26 cellular contexts compared by ENCODE assay signal in genomic region chr9:133583586-133583985, GRCh38. TPM values are rescaled to one million over a fixed set of nuclear protein-coding genes. Genes with fewer than 3 reads are reported as not detected.
DNase-seq lines count a peak whose midpoint lies in the region; ATAC-seq and TF ChIP-seq lines count a peak whose summit lies in the region.
"Had no signal": no experiment of that assay in that cellular context is flagged by ENCODE, and none has a peak within 500 bp of the region (broad histone marks: within the 10 kb centered on the region; RNA-seq: fewer than 3 reads in every experiment).

No MANE protein-coding gene starts in this region.

- H3K36me3 ChIP-seq in BLaER1 treated with 17β-estradiol and CSF1 and Interleukin-3, amounts not matched to agents 10 nM and 100 nM = no peaks in the 10 kb centered on the region
- H3K36me3 ChIP-seq in Loucy (ENCODE audit: insufficient read depth, low read length) = no peaks in the 10 kb centered on the region
- no peaks in the 10 kb centered on the region for H3K36me3 ChIP-seq in mesenchymal stem cell (ENCODE audit: control insufficient read depth in 1 of 2, insufficient read depth in 2 of 2, low read depth in 1 of 2, low read length in 2 of 2)
- H3K36me3 ChIP-seq: uterus had no signal

- H4K8ac ChIP-seq in mesenchymal stem cell (ENCODE audit: low read length) = no peak overlapping the region

- no peaks in the 10 kb centered on the region for H3K36me3 Mint-ChIP-seq in effector memory CD8-positive, alpha-beta T cell (ENCODE audit: insufficient read depth)
- H3K36me3 Mint-ChIP-seq: CD4-positive, CD25-positive, alpha-beta regulatory T cell had no signal

- H3K27me3 ChIP-seq in BLaER1 treated with 17β-estradiol and CSF1 and Interleukin-3, amounts not matched to agents 10 nM and 100 nM = peaks cover 0 to 83% (median 6%) of the 10 kb centered on the region in 11 experiments; a peak in 12 of 22 replicates
- no peaks in the 10 kb centered on the region for H3K27me3 ChIP-seq in Loucy (ENCODE audit: insufficient read depth, low read length, poor library complexity, severe bottlenecking)
- peaks cover 76 to 91% of the 10 kb centered on the region in 2 experiments for H3K27me3 ChIP-seq in mesenchymal stem cell (ENCODE audit: control insufficient read depth in 1 of 2, insufficient read depth in 1 of 2, low read length in 2 of 2)
- H3K27me3 ChIP-seq: uterus had no signal

- H3K4me1 ChIP-seq in BLaER1 treated with 17β-estradiol and CSF1 and Interleukin-3, amounts not matched to agents 10 nM and 100 nM = peaks cover 72 to 92% (median 90%) of the 10 kb centered on the region in 10 experiments
- H3K4me1 ChIP-seq in Loucy (ENCODE audit: insufficient read depth, low read length, poor library complexity, severe bottlenecking) (peaks cover 73% of the 10 kb centered on the region), mesenchymal stem cell (ENCODE audit: control insufficient read depth, insufficient read depth, low read depth, low read length) (peaks cover 4% of the 10 kb centered on the region)

- peak; percentile 95 for DNase-seq in Right ventricle myocardium inferior (ENCODE audit: missing footprints)
- DNase-seq in mesenchymal stem cell = no peak
- DNase-seq in T-helper 1 cell = no peak
- DNase-seq in activated naive CD4-positive, alpha-beta T cell treated with Interleukin-2 at 50 U/mL for 16 hours = no peak
- DNase-seq in effector memory CD8-positive, alpha-beta T cell = no peak
- DNase-seq: ACHN; activated CD4-positive, alpha-beta T cell treated with anti-CD3 and anti-CD28 coated beads for 1 hour; activated naive CD8-positive, alpha-beta T cell treated with anti-CD3 and anti-CD28 coated beads, Interleukin-2, amount 50 U/mL, for 24 hours; CD4-positive, CD25-positive, alpha-beta regulatory T cell; dermis blood vessel endothelial cell; DMS53; foreskin fibroblast; midbrain; NCI-H1048; NCI-H2107; uterus had no signal

- H3K18ac ChIP-seq in mesenchymal stem cell (ENCODE audit: low read depth in 1 of 2, low read length in 2 of 2) = no peak overlapping the region

- H2BK12ac ChIP-seq in mesenchymal stem cell (ENCODE audit: low read length in 2 of 2) = no peak overlapping the region

- H3K9me3 Mint-ChIP-seq in effector memory CD8-positive, alpha-beta T cell = peaks cover 0 to 6% of the 10 kb centered on the region in 2 donors

- no peaks in the 10 kb centered on the region for H3K79me1 ChIP-seq in mesenchymal stem cell (replicated peaks; ENCODE audit: low read length, poor library complexity, severe bottlenecking)

- H3K27ac ChIP-seq in BLaER1 treated with 17β-estradiol and CSF1 and Interleukin-3, amounts not matched to agents 10 nM and 100 nM = peak overlapping the region in 6 of 11 experiments; percentile 70 to 99 (median 93); a peak in 11 of 22 replicates
- no peak overlapping the region for H3K27ac ChIP-seq in mesenchymal stem cell (ENCODE audit: low read length, poor library complexity, severe bottlenecking)
- H3K27ac ChIP-seq: uterus had no signal

- H3K4ac ChIP-seq in mesenchymal stem cell (ENCODE audit: low read depth in 1 of 2, low read length in 2 of 2) = no peak overlapping the region

- H3K9me3 ChIP-seq in BLaER1 treated with 17β-estradiol and CSF1 and Interleukin-3, amounts not matched to agents 10 nM and 100 nM (replicated peaks in 1 of 11) = peaks cover 4 to 7% (median 6%) of the 10 kb centered on the region in 11 experiments; a peak in 18 of 22 replicates
- H3K9me3 ChIP-seq in Loucy (ENCODE audit: insufficient read depth, low read depth, low read length) (no peaks in the 10 kb centered on the region), mesenchymal stem cell (ENCODE audit: control insufficient read depth, low read length) (peaks cover 3% of the 10 kb centered on the region)
- H3K9me3 ChIP-seq: uterus had no signal

- no peak overlapping the region for H3K4me3 Mint-ChIP-seq in effector memory CD8-positive, alpha-beta T cell
- H3K4me3 Mint-ChIP-seq: activated naive CD8-positive, alpha-beta T cell treated with anti-CD3 and anti-CD28 coated beads, Interleukin-2, amount 50 U/mL, for 24 hours; activated T-helper 1 cell treated with anti-CD3 and anti-CD28 coated beads, Interleukin-12 subunit alpha, Interleukin-12 subunit beta, Interleukin-2, Interleukin-4 antibody, amounts not matched to agents 30 ng/mL and 10 ng/mL and 1 ng/mL, durations not matched to agents 14 hours and 24 hours and 36 hours; CD4-positive, CD25-positive, alpha-beta regulatory T cell had no signal

- H3F3A ChIP-seq in Loucy (ENCODE audit: low read depth) = peaks cover 9% of the 10 kb centered on the region; the same call in 1 of the 2 replicates

- intact Hi-C loops in Right ventricle myocardium inferior (cut with DNase I) = loop anchor here (2.0 to 10.0 kb wide), 3 partner anchors 49 to 141 kb away; partner anchors contain the start of gene ADAMTSL2

- H3K4me3 ChIP-seq in BLaER1 treated with 17β-estradiol and CSF1 and Interleukin-3, amounts not matched to agents 10 nM and 100 nM = peak overlapping the region in 1 of 10 experiments; percentile 6; a peak in 2 of 20 replicates
- H3K4me3 ChIP-seq in Loucy (ENCODE audit: low read length, poor library complexity, severe bottlenecking) (no peak overlapping the region), mesenchymal stem cell (ENCODE audit: insufficient read depth in 1 of 2, low read depth in 1 of 2, low read length in 2 of 2) (no peak overlapping the region)
- H3K4me3 ChIP-seq: uterus had no signal

- 91% methylated on average over 23 of the region's 23 CpGs for WGBS in mesenchymal stem cell

- peaks cover 0 to 7% of the 10 kb centered on the region in 2 donors for H3K4me1 Mint-ChIP-seq in effector memory CD8-positive, alpha-beta T cell (ENCODE audit: low read depth in 2 of 2)

- peak overlapping the region; percentile 44 for H2BK15ac ChIP-seq in mesenchymal stem cell (ENCODE audit: low read depth, poor library complexity, severe bottlenecking)

- H3K27me3 Mint-ChIP-seq in effector memory CD8-positive, alpha-beta T cell = peaks cover 51 to 78% of the 10 kb centered on the region in 2 donors

- H2AFZ ChIP-seq in Loucy (ENCODE audit: low read length) = no peak overlapping the region
- H2AFZ ChIP-seq in mesenchymal stem cell (ENCODE audit: low read depth, low read length) = no peak overlapping the region

- peaks cover 29% of the 10 kb centered on the region for H3K79me2 ChIP-seq in Loucy (ENCODE audit: insufficient read depth, low read length)

- TF ChIP-seq CTCF in Loucy (conservative IDR thresholded peaks at IDR 0.05; ENCODE audit: low read length) = no peak

- H3K4me2 ChIP-seq in BLaER1 treated with 17β-estradiol and CSF1 and Interleukin-3, amounts not matched to agents 10 nM and 100 nM = peak overlapping the region; percentile 59 to 99 (median 94); a peak in 21 of 22 replicates
- H3K4me2 ChIP-seq in Loucy (ENCODE audit: low read depth, low read length, poor library complexity, severe bottlenecking) (peak overlapping the region; percentile 94), mesenchymal stem cell (ENCODE audit: low read length, poor library complexity, severe bottlenecking) (no peak overlapping the region)

- no peak overlapping the region for H2BK5ac ChIP-seq in mesenchymal stem cell (ENCODE audit: low read depth, low read length, poor library complexity, severe bottlenecking)

- H3K27ac Mint-ChIP-seq in effector memory CD8-positive, alpha-beta T cell = no peak overlapping the region
- H3K27ac Mint-ChIP-seq: activated naive CD8-positive, alpha-beta T cell treated with anti-CD3 and anti-CD28 coated beads, Interleukin-2, amount 50 U/mL, for 24 hours; activated T-helper 1 cell treated with anti-CD3 and anti-CD28 coated beads, Interleukin-12 subunit alpha, Interleukin-12 subunit beta, Interleukin-2, Interleukin-4 antibody, amounts not matched to agents 30 ng/mL and 10 ng/mL and 1 ng/mL, durations not matched to agents 14 hours and 24 hours and 36 hours; CD4-positive, CD25-positive, alpha-beta regulatory T cell had no signal

- H2AK5ac ChIP-seq in mesenchymal stem cell (ENCODE audit: low read length, severe bottlenecking) = no peak overlapping the region

- H2BK120ac ChIP-seq in mesenchymal stem cell (ENCODE audit: low read depth, low read length) = peak overlapping the region; percentile 54

- H3K23ac ChIP-seq in mesenchymal stem cell (ENCODE audit: low read length in 2 of 2) = no peak overlapping the region

- H3K9me2 ChIP-seq in Loucy (replicated peaks; ENCODE audit: low read depth, low read length) = no peaks in the 10 kb centered on the region

- peaks cover 0 to 72% (median 0%) of the 10 kb centered on the region in 11 experiments; a peak in 4 of 22 replicates for H4K20me1 ChIP-seq in BLaER1 treated with 17β-estradiol and CSF1 and Interleukin-3, amounts not matched to agents 10 nM and 100 nM
- no peaks in the 10 kb centered on the region for H4K20me1 ChIP-seq in Loucy (ENCODE audit: insufficient read depth, low read length, poor library complexity, severe bottlenecking)

- H3K9ac ChIP-seq in BLaER1 treated with 17β-estradiol and CSF1 and Interleukin-3, amounts not matched to agents 10 nM and 100 nM = peak overlapping the region in 6 of 11 experiments; percentile 21 to 93 (median 84); a peak in 11 of 22 replicates
- H3K9ac ChIP-seq in Loucy (ENCODE audit: low read depth, low read length, poor library complexity, severe bottlenecking) (peak overlapping the region; percentile 93), mesenchymal stem cell (ENCODE audit: low read length) (no peak overlapping the region)

- H3K14ac ChIP-seq in mesenchymal stem cell (ENCODE audit: low read length in 2 of 2) = no peak overlapping the region

- H4K91ac ChIP-seq in mesenchymal stem cell (ENCODE audit: low read length) = peak overlapping the region; percentile 25

- ATAC-seq in Right ventricle myocardium inferior = peak; percentile 89
- ATAC-seq in GM19467 (IDR thresholded peaks at IDR 0.05; ENCODE audit: unreplicated experiment) = no peak
- no peak for ATAC-seq in effector memory CD8-positive, alpha-beta T cell (replicated peaks)
- ATAC-seq: activated naive CD8-positive, alpha-beta T cell treated with anti-CD3 and anti-CD28 coated beads, Interleukin-2, amount 50 U/mL, for 24 hours; SK-N-SH treated with all-trans-retinoic acid at 6 μM for 48 hours had no signal

RNA-seq across cellular contexts. Expression of gene FAM163B, which starts 25.6 kb away (rescaled TPM):
- 0.22 TPM for total RNA-seq in Right ventricle myocardium inferior
- 0.07 TPM for polyA plus RNA-seq in mesenchymal stem cell (2013, experiment 1 of 2)
- polyA plus RNA-seq in mesenchymal stem cell (2013, experiment 2 of 2) = 0.10 TPM
- total RNA-seq: activated T-helper 1 cell treated with anti-CD3 and anti-CD28 coated beads, Interleukin-12 subunit alpha, Interleukin-12 subunit beta, Interleukin-2, Interleukin-4 antibody, amounts not matched to agents 30 ng/mL and 10 ng/mL and 1 ng/mL, durations not matched to agents 14 hours and 24 hours and 36 hours; bronchial epithelial cell; CD4-positive, CD25-positive, alpha-beta regulatory T cell; dermis blood vessel endothelial cell; HT-29; kidney epithelial cell; pulmonary artery endothelial cell; uterus had no signal
- polyA plus RNA-seq: CD4-positive, CD25-positive, alpha-beta regulatory T cell had no signal

RNA-seq across cellular contexts. Expression of gene ADAMTSL2, which starts 49.1 kb away (rescaled TPM):
- 9.5 TPM for total RNA-seq in Right ventricle myocardium inferior
- 0.22 TPM for polyA plus RNA-seq in mesenchymal stem cell (2013, experiment 1 of 2)
- polyA plus RNA-seq in mesenchymal stem cell (2013, experiment 2 of 2) = 0.21 TPM
- total RNA-seq: activated T-helper 1 cell treated with anti-CD3 and anti-CD28 coated beads, Interleukin-12 subunit alpha, Interleukin-12 subunit beta, Interleukin-2, Interleukin-4 antibody, amounts not matched to agents 30 ng/mL and 10 ng/mL and 1 ng/mL, durations not matched to agents 14 hours and 24 hours and 36 hours; bronchial epithelial cell; CD4-positive, CD25-positive, alpha-beta regulatory T cell; pulmonary artery endothelial cell had no signal
- polyA plus RNA-seq: CD4-positive, CD25-positive, alpha-beta regulatory T cell had no signal

RNA-seq across cellular contexts. Expression of gene DBH, which starts 52.6 kb away (rescaled TPM):
- total RNA-seq in Right ventricle myocardium inferior = not detected
- polyA plus RNA-seq in mesenchymal stem cell (2013, experiment 1 of 2) = not detected
- polyA plus RNA-seq in mesenchymal stem cell (2013, experiment 2 of 2) = not detected
- total RNA-seq: activated T-helper 1 cell treated with anti-CD3 and anti-CD28 coated beads, Interleukin-12 subunit alpha, Interleukin-12 subunit beta, Interleukin-2, Interleukin-4 antibody, amounts not matched to agents 30 ng/mL and 10 ng/mL and 1 ng/mL, durations not matched to agents 14 hours and 24 hours and 36 hours; bronchial epithelial cell; dermis blood vessel endothelial cell; HT-29; kidney epithelial cell; pulmonary artery endothelial cell had no signal
- polyA plus RNA-seq: CD4-positive, CD25-positive, alpha-beta regulatory T cell; neural cell had no signal

RNA-seq across cellular contexts. Expression of gene MYMK, which starts 58.8 kb away (rescaled TPM):
- total RNA-seq in Right ventricle myocardium inferior = not detected
- polyA plus RNA-seq in mesenchymal stem cell (2013, experiment 1 of 2) = not detected
- polyA plus RNA-seq in mesenchymal stem cell (2013, experiment 2 of 2) = not detected
- total RNA-seq: activated T-helper 1 cell treated with anti-CD3 and anti-CD28 coated beads, Interleukin-12 subunit alpha, Interleukin-12 subunit beta, Interleukin-2, Interleukin-4 antibody, amounts not matched to agents 30 ng/mL and 10 ng/mL and 1 ng/mL, durations not matched to agents 14 hours and 24 hours and 36 hours; bronchial epithelial cell; CD4-positive, CD25-positive, alpha-beta regulatory T cell; dermis blood vessel endothelial cell; HT-29; kidney epithelial cell; pulmonary artery endothelial cell; uterus had no signal
- polyA plus RNA-seq: CD4-positive, CD25-positive, alpha-beta regulatory T cell; neural cell had no signal
